Comparison of ENCODE assay signal across 9 cellular contexts in genomic region chr17:68288804-68289203, GRCh38. TPM values are rescaled to one million over a fixed set of nuclear protein-coding genes. Genes with fewer than 3 reads are reported as not detected.
DNase-seq lines count a peak whose midpoint lies in the region; ATAC-seq and TF ChIP-seq lines count a peak whose summit lies in the region.
"Had no signal": no experiment of that assay in that cellular context is flagged by ENCODE, and none has a peak within 500 bp of the region (broad histone marks: within the 10 kb centered on the region; RNA-seq: fewer than 3 reads in every experiment).

No MANE protein-coding gene starts in this region.

- no peaks in the 10 kb centered on the region for H3K9me3 Mint-ChIP-seq in activated naive CD4-positive, alpha-beta T cell treated with anti-CD3 and anti-CD28 coated beads, Interleukin-2, amount 10 ng/mL, durations not matched to agents 7 days and 5 days
- H3K9me3 Mint-ChIP-seq in activated naive CD4-positive, alpha-beta T cell treated with anti-CD3 and anti-CD28 coated beads, Interleukin-2, amount 50 U/mL, for 72 hours: no peaks in the 10 kb centered on the region

- H3K4me3 Mint-ChIP-seq in activated naive CD4-positive, alpha-beta T cell treated with anti-CD3 and anti-CD28 coated beads, Interleukin-2, amount 10 ng/mL, durations not matched to agents 7 days and 5 days: peak overlapping the region; percentile 51

- H3K27ac Mint-ChIP-seq in activated naive CD4-positive, alpha-beta T cell treated with anti-CD3 and anti-CD28 coated beads, Interleukin-2, amount 10 ng/mL, durations not matched to agents 7 days and 5 days: peak overlapping the region; percentile 70
- no peak overlapping the region for H3K27ac Mint-ChIP-seq in activated naive CD4-positive, alpha-beta T cell treated with anti-CD3 and anti-CD28 coated beads, Interleukin-2, amount 50 U/mL, for 72 hours

- H3K4me1 ChIP-seq in PC-3 (ENCODE audit: insufficient read depth, low read length) (peaks cover 33% of the 10 kb centered on the region), esophagus squamous epithelium (peaks cover 26 to 56% (median 32%) of the 10 kb centered on the region in 3 donors), upper lobe of right lung (peaks cover 17% of the 10 kb centered on the region)

- no peak overlapping the region for H3K4me2 ChIP-seq in PC-3 (ENCODE audit: low read length)

- peaks cover 8% of the 10 kb centered on the region for H3K27me3 Mint-ChIP-seq in activated naive CD4-positive, alpha-beta T cell treated with anti-CD3 and anti-CD28 coated beads, Interleukin-2, amount 10 ng/mL, durations not matched to agents 7 days and 5 days

- TF ChIP-seq CTCF in PC-3 (conservative IDR thresholded peaks at IDR 0.05; ENCODE audit: low read depth, low read length): no peak
- TF ChIP-seq CTCF in esophagus squamous epithelium (IDR thresholded peaks at IDR 0.05): peak in 1 of 6 experiments; percentile 22
- TF ChIP-seq CTCF in upper lobe of right lung (IDR thresholded peaks at IDR 0.05): no peak

- TF ChIP-seq POLR2A in esophagus squamous epithelium (IDR thresholded peaks at IDR 0.05): no peak

- DNase-seq in activated naive CD4-positive, alpha-beta T cell treated with anti-CD3 and anti-CD28 coated beads, Interleukin-2, amount 10 ng/mL, durations not matched to agents 7 days and 5 days: no peak
- no peak for DNase-seq in activated naive CD4-positive, alpha-beta T cell treated with anti-CD3 and anti-CD28 coated beads, Interleukin-2, amount 50 U/mL, for 72 hours (ENCODE audit: low spot score in 2 of 2)
- no peak for DNase-seq in PC-3
- no peak for DNase-seq in esophagus squamous epithelium (lab: John Stamatoyannopoulos, UW)
- DNase-seq in upper lobe of right lung: no peak
- no peak for DNase-seq in NCI-H1105 (lab: John Stamatoyannopoulos, UW)

- H3K9ac ChIP-seq in PC-3 (ENCODE audit: low read length): no peak overlapping the region

- no peaks in the 10 kb centered on the region for H3K79me2 ChIP-seq in PC-3 (ENCODE audit: low read length)

- ATAC-seq in activated naive CD4-positive, alpha-beta T cell treated with anti-CD3 and anti-CD28 coated beads, Interleukin-2, amount 50 U/mL, for 72 hours: no peak
- ATAC-seq in PC-3 (no peak), upper lobe of right lung (no peak), GM19035 (IDR thresholded peaks at IDR 0.05; ENCODE audit: unreplicated experiment) (no peak), GM18520 (IDR thresholded peaks at IDR 0.05; ENCODE audit: unreplicated experiment) (no peak)

- H3K27me3 ChIP-seq in PC-3 (ENCODE audit: low read length) (0 out of 2 replicates have a peak, but pooled peaks cover 3% of the 10 kb centered on the region), esophagus squamous epithelium (peaks cover 0 to 11% (median 0%) of the 10 kb centered on the region in 4 donors), upper lobe of right lung (peaks cover 12% of the 10 kb centered on the region)

- H3K27ac ChIP-seq in PC-3 (ENCODE audit: low read length): peak overlapping the region; percentile 14; the same call in 1 of the 2 replicates
- peak overlapping the region; percentile 15 to 93 (median 90) for H3K27ac ChIP-seq in esophagus squamous epithelium
- peak overlapping the region; percentile 92 for H3K27ac ChIP-seq in upper lobe of right lung

- intact Hi-C loops in PC-3 (cut with micrococcal nuclease): no loop called here
- intact Hi-C loops in esophagus squamous epithelium (cut with DNase I): no loop called here
- intact Hi-C loops in upper lobe of right lung (cut with DNase I): no loop called here

- H3K9me3 ChIP-seq in PC-3 (ENCODE audit: low read length): no peaks in the 10 kb centered on the region
- no peaks in the 10 kb centered on the region for H3K9me3 ChIP-seq in esophagus squamous epithelium
- H3K9me3 ChIP-seq in upper lobe of right lung: no peaks in the 10 kb centered on the region

- peaks cover 7% of the 10 kb centered on the region for H3K36me3 Mint-ChIP-seq in activated naive CD4-positive, alpha-beta T cell treated with anti-CD3 and anti-CD28 coated beads, Interleukin-2, amount 10 ng/mL, durations not matched to agents 7 days and 5 days
- peaks cover 0 to 6% of the 10 kb centered on the region in 2 donors for H3K36me3 Mint-ChIP-seq in activated naive CD4-positive, alpha-beta T cell treated with anti-CD3 and anti-CD28 coated beads, Interleukin-2, amount 50 U/mL, for 72 hours

- CTCF ChIA-PET in activated naive CD4-positive, alpha-beta T cell treated with anti-CD3 and anti-CD28 coated beads, Interleukin-2, amount 10 ng/mL, durations not matched to agents 7 days and 5 days (lab: Charles Lee): interaction anchor here (0.9 to 1.5 kb wide), 4 partner anchors 26 to 140 kb away, joined by 3 to 6 read pairs (median 4); no protein-coding TSS in a partner anchor
- CTCF ChIA-PET in PC-3 (lab: Charles Lee): no interaction called here

- 59 to 60% methylated on average over 5 to 7 of the region's 7 CpGs for WGBS in esophagus squamous epithelium, 2 donors

- no peaks in the 10 kb centered on the region for H3K9me2 ChIP-seq in PC-3 (replicated peaks; ENCODE audit: low read length)

- no peak overlapping the region for H3K4me3 ChIP-seq in PC-3 (ENCODE audit: low read length)
- peak overlapping the region in 2 of 4 donors; percentile 68 to 86 for H3K4me3 ChIP-seq in esophagus squamous epithelium
- H3K4me3 ChIP-seq in upper lobe of right lung: no peak overlapping the region

- H2AFZ ChIP-seq in PC-3 (ENCODE audit: low read length): no peak overlapping the region

- no peaks in the 10 kb centered on the region for H4K20me1 ChIP-seq in PC-3 (ENCODE audit: low read length)

- no TSS peak for BruUV-seq in PC-3 (replicated peaks; lab: Mats Ljungman, UMichigan)

- H3F3A ChIP-seq in PC-3 (ENCODE audit: low read length, unreplicated experiment): no peaks in the 10 kb centered on the region

- no peaks in the 10 kb centered on the region for H3K36me3 ChIP-seq in PC-3 (ENCODE audit: low read depth, low read length)
- no peaks in the 10 kb centered on the region for H3K36me3 ChIP-seq in esophagus squamous epithelium
- H3K36me3 ChIP-seq in upper lobe of right lung: no peaks in the 10 kb centered on the region

- H3K4me1 Mint-ChIP-seq in activated naive CD4-positive, alpha-beta T cell treated with anti-CD3 and anti-CD28 coated beads, Interleukin-2, amount 10 ng/mL, durations not matched to agents 7 days and 5 days: peaks cover 45% of the 10 kb centered on the region

- POLR2A ChIA-PET in PC-3 (lab: Charles Lee; ENCODE audit: unreplicated experiment): no interaction called here

RNA-seq across cellular contexts. Expression of gene SLC16A6, which starts 2.1 kb away (rescaled TPM):
- 1 to 10 TPM in 1 of 2 donors, under 1 TPM in 1; 0.39 to 2.4 TPM for total RNA-seq in activated naive CD4-positive, alpha-beta T cell treated with anti-CD3 and anti-CD28 coated beads, Interleukin-2, amount 50 U/mL, for 72 hours
- total RNA-seq in PC-3 (2014; rRNA removed) (1.2 and 1.4 TPM in 2 replicates), esophagus squamous epithelium (10 to 100 TPM in 3 of 4 donors, 1 to 10 TPM in 1; 9.2 to 20.9 (median 17.8) TPM), upper lobe of right lung (7.5 TPM)
- total RNA-seq: HT-29 had no signal

RNA-seq across cellular contexts. Expression of gene ARSG, which starts 2.5 kb away (rescaled TPM):
- total RNA-seq in activated naive CD4-positive, alpha-beta T cell treated with anti-CD3 and anti-CD28 coated beads, Interleukin-2, amount 50 U/mL, for 72 hours: 10 to 100 TPM in 1 of 2 donors, 1 to 10 TPM in 1; 1.8 to 12.1 TPM
- total RNA-seq in PC-3 (2014; rRNA removed): 1.3 and 2.1 TPM in 2 replicates
- total RNA-seq in esophagus squamous epithelium: 1 to 10 TPM; 6.1 to 8.9 (median 7.0) TPM
- total RNA-seq in upper lobe of right lung: 4.8 TPM

RNA-seq across cellular contexts. Expression of gene AMZ2, which starts 41.0 kb away (rescaled TPM):
- 100 to 1,000 TPM; 106 to 113 TPM for total RNA-seq in activated naive CD4-positive, alpha-beta T cell treated with anti-CD3 and anti-CD28 coated beads, Interleukin-2, amount 50 U/mL, for 72 hours
- total RNA-seq in PC-3 (2014; rRNA removed) (81.1 and 88.5 TPM in 2 replicates), esophagus squamous epithelium (10 to 100 TPM; 13.7 to 47.7 (median 35.1) TPM), upper lobe of right lung (50.5 TPM)

Comparison
In these comparisons a context has a peak if more than half of its experiments do, and no peak if none do; other contexts are left out.
1. H3K27ac ChIP-seq: peak in every context shown above with its lines; median percentile 92 in upper lobe of right lung; 90 in esophagus squamous epithelium; 14 in PC-3.